In the genomic region with DNA sequence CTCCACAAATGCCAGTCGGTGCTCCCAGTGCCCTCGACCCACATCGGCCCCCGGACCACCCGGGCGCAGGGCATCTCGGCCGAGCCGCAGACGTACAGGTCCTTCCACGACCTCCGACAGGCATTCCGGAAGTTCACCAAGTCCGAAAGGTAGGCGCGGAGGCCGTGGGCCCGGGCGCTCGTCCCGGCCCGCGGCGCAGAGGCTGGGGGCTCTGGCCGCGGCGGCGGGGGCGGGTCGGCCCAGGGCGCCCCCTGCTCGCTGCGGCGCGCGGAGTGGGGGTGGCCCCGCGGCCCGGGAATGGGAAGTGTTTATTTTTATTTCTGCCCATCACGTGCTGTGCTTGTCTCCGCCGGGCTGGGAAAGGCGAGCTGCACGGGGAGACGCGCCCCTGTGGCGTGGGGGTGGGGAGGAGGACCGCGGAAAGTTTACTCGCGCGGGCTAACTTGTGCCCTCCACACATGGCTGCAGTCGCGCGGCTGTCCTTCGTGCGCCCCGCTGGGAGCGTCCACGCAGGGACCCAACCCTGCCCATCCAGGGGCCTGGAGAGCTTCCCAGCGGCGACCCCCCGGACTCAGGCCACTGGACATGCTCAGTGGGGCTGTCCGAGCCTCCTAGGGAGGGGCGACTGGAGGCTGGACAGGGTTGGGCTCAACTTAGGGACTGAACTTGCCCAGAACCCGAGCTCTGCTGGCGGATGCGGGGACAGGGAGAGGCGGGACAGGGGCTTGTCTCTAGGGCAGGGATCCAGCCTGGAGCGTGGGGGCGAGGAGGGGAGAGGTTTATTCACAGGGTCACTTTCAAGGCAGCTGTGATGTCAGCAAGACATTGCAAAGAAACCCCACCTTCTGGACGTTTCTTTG, we compare ENCODE assay signal across 7 cellular contexts.
DNase-seq lines count a peak whose midpoint lies in the region; ATAC-seq and TF ChIP-seq lines count a peak whose summit lies in the region.

No MANE protein-coding gene starts in this region.

- H3K36me3 ChIP-seq in IMR-90 (ENCODE audit: control insufficient read depth, insufficient read depth, low read length) (no peaks in the 10 kb centered on the region), body of pancreas (replicated peaks in 1 of 2; ENCODE audit: insufficient read depth in 1 of 2, low read depth in 2 of 2) (no peaks in the 10 kb centered on the region)

- peak; percentile 67 for DNase-seq in IMR-90
- peak; percentile 42 to 65 (median 47) for DNase-seq in body of pancreas
- DNase-seq in immature natural killer cell: no peak
- DNase-seq in NCI-H1694 (lab: John Stamatoyannopoulos, UW): no peak
- DNase-seq in GM20000 (ENCODE audit: low spot score): no peak
- DNase-seq in NCI-H510A treated with DMSO at 0.1 percent for 48 hours (lab: John Stamatoyannopoulos, UW): no peak

- dilution Hi-C loops in IMR-90 (cut with HindIII; ENCODE audit: low sequenced_read_pairs, unreplicated experiment): no loop called here

- peak overlapping the region; percentile 93 for H3K9ac ChIP-seq in IMR-90 (ENCODE audit: low read depth, low read length)

- peaks cover 3 to 25% (median 7%) of the 10 kb centered on the region in 3 donors for H3K27me3 Mint-ChIP-seq in immature natural killer cell (ENCODE audit: low read depth in 3 of 3)
- H3K27me3 Mint-ChIP-seq in stimulated activated memory B cell treated with anti-CD40 and anti-IgM and Interleukin-4, amounts not matched to agents 10 μg/mL and 1 μg/mL and 100 μg/mL, for 72 hours: peaks cover 60% of the 10 kb centered on the region

- peak; percentile 51 for ATAC-seq in IMR-90 (ENCODE audit: low read depth)
- ATAC-seq in body of pancreas: peak; percentile 45
- peak; percentile 42 for ATAC-seq in stimulated activated memory B cell treated with anti-CD40 and anti-IgM and Interleukin-4, amounts not matched to agents 10 μg/mL and 1 μg/mL and 100 μg/mL, for 72 hours

- no peaks in the 10 kb centered on the region for H3K36me3 Mint-ChIP-seq in immature natural killer cell
- no peaks in the 10 kb centered on the region for H3K36me3 Mint-ChIP-seq in stimulated activated memory B cell treated with anti-CD40 and anti-IgM and Interleukin-4, amounts not matched to agents 10 μg/mL and 1 μg/mL and 100 μg/mL, for 72 hours

- H3K27ac Mint-ChIP-seq in immature natural killer cell: no peak overlapping the region
- H3K27ac Mint-ChIP-seq in stimulated activated memory B cell treated with anti-CD40 and anti-IgM and Interleukin-4, amounts not matched to agents 10 μg/mL and 1 μg/mL and 100 μg/mL, for 72 hours: no peak overlapping the region

- no peaks in the 10 kb centered on the region for H4K20me1 ChIP-seq in IMR-90 (ENCODE audit: insufficient read depth, low read length)

- in situ Hi-C loops in IMR-90 (cut with MboI; ENCODE audit: low sequenced_read_pairs): loop anchor here (10.0 kb wide), 2 partner anchors 433 to 1223 kb away; no protein-coding TSS in a partner anchor

- peak overlapping the region; percentile 99 for H3K23ac ChIP-seq in IMR-90 (ENCODE audit: low read depth, low read length)

- peaks cover 0 to 4% of the 10 kb centered on the region in 2 donors for H3K4me1 Mint-ChIP-seq in immature natural killer cell
- no peaks in the 10 kb centered on the region for H3K4me1 Mint-ChIP-seq in stimulated activated memory B cell treated with anti-CD40 and anti-IgM and Interleukin-4, amounts not matched to agents 10 μg/mL and 1 μg/mL and 100 μg/mL, for 72 hours

- peak overlapping the region; percentile 80 for H3K18ac ChIP-seq in IMR-90 (ENCODE audit: low read depth, low read length)

- H3K9me3 ChIP-seq in IMR-90 (ENCODE audit: control insufficient read depth, insufficient read depth, low read length) (no peaks in the 10 kb centered on the region), body of pancreas (no peaks in the 10 kb centered on the region)

- POLR2A ChIA-PET in IMR-90 (lab: Charles Lee; ENCODE audit: unreplicated experiment): interaction anchor here (0.6 kb wide), 1 partner anchor 1026 kb away, joined by 3 read pairs; no protein-coding TSS in a partner anchor

- peak overlapping the region in 3 of 5 donors; percentile 38 to 64 (median 44) for H3K4me3 Mint-ChIP-seq in immature natural killer cell
- peak overlapping the region; percentile 58 for H3K4me3 Mint-ChIP-seq in stimulated activated memory B cell treated with anti-CD40 and anti-IgM and Interleukin-4, amounts not matched to agents 10 μg/mL and 1 μg/mL and 100 μg/mL, for 72 hours

- peak overlapping the region; percentile 97 for H4K91ac ChIP-seq in IMR-90 (ENCODE audit: insufficient read depth, low read depth, low read length)

- peak overlapping the region; percentile 99 for H2AK5ac ChIP-seq in IMR-90 (ENCODE audit: low read depth, low read length)

- no peak for TF ChIP-seq CTCF in IMR-90 (conservative IDR thresholded peaks at IDR 0.05; ENCODE audit: low read depth, low read length)
- no peak for TF ChIP-seq CTCF in body of pancreas (IDR thresholded peaks at IDR 0.05)
- TF ChIP-seq CTCF in GM20000 (IDR thresholded peaks at IDR 0.05; ENCODE audit: extremely low read depth, missing control alignments): no peak

- H3K4me1 ChIP-seq in IMR-90 (ENCODE audit: control insufficient read depth, insufficient read depth, low read length) (peaks cover 4% of the 10 kb centered on the region; the same call in 1 of the 2 replicates), body of pancreas (peaks cover 29% of the 10 kb centered on the region)

- peak overlapping the region; percentile 56 for H2BK20ac ChIP-seq in IMR-90 (ENCODE audit: low read depth, low read length)

- H2BK15ac ChIP-seq in IMR-90 (ENCODE audit: low read depth, low read length): peak overlapping the region; percentile 99; the same call in 1 of the 3 replicates

- peaks cover 0 to 2% (median 0%) of the 10 kb centered on the region in 6 donors for H3K9me3 Mint-ChIP-seq in immature natural killer cell
- H3K9me3 Mint-ChIP-seq in stimulated activated memory B cell treated with anti-CD40 and anti-IgM and Interleukin-4, amounts not matched to agents 10 μg/mL and 1 μg/mL and 100 μg/mL, for 72 hours: no peaks in the 10 kb centered on the region

- no TSS peak for BruUV-seq in IMR-90 (replicated peaks; lab: Mats Ljungman, UMichigan)

- H3K9me1 ChIP-seq in IMR-90 (ENCODE audit: insufficient read depth, low read length): 0 out of 2 replicates have a peak, but pooled peaks cover 3% of the 10 kb centered on the region

- TF ChIP-seq POLR2A in IMR-90 (IDR thresholded peaks at IDR 0.05; ENCODE audit: low read depth, low read length) (peak; percentile 44; the same call in 1 of the 2 replicates), body of pancreas (IDR thresholded peaks at IDR 0.05) (peak; percentile 28 to 35 (median 31))

- peak overlapping the region; percentile 90 for H3K14ac ChIP-seq in IMR-90 (replicated peaks; ENCODE audit: low read depth, low read length)

- peak overlapping the region; percentile 92 to 95 for H4K8ac ChIP-seq in IMR-90 (ENCODE audit: low read depth in 2 of 2, low read length in 2 of 2)

- H3K27me3 ChIP-seq in IMR-90 (ENCODE audit: control insufficient read depth, insufficient read depth, low read length): no peaks in the 10 kb centered on the region
- H3K27me3 ChIP-seq in body of pancreas: no peaks in the 10 kb centered on the region

- intact Hi-C loops in IMR-90 (cut with micrococcal nuclease): loop anchor here (5.0 kb wide), 1 partner anchor 231 kb away; no protein-coding TSS in a partner anchor
- intact Hi-C loops in body of pancreas (cut with DNase I): no loop called here

- TF ChIP-seq RAD21 in IMR-90 (IDR thresholded peaks at IDR 0.05; ENCODE audit: low read length): no peak

- H2BK5ac ChIP-seq in IMR-90 (ENCODE audit: low read depth, low read length, poor library complexity, severe bottlenecking): peak overlapping the region; percentile 95

- H3K4me3 ChIP-seq in IMR-90 (ENCODE audit: insufficient read depth, low read depth, low read length) (peak overlapping the region; percentile 82), body of pancreas (peak overlapping the region; percentile 66 to 84)

- peak overlapping the region; percentile 87 for H4K5ac ChIP-seq in IMR-90 (ENCODE audit: low read depth, low read length)

- CTCF ChIA-PET in IMR-90 (lab: Yijun Ruan, JAX): interaction anchor here (0.5 to 1.0 kb wide), 3 partner anchors 72 to 660 kb away, joined by 3 to 6 read pairs (median 3); no protein-coding TSS in a partner anchor

- H2AFZ ChIP-seq in IMR-90 (replicated peaks; ENCODE audit: low read length, poor library complexity): peak overlapping the region; percentile 87

- 0% methylated on average over 29 of the region's 72 CpGs; no CpG with 5 or more reads in 1 of the 2 experiments for WGBS in IMR-90 (ENCODE audit: extremely low coverage in 2 of 2, insufficient read length in 1 of 2), 2 experiments
- WGBS in body of pancreas, 2 donors: 0% methylated on average over 35 to 66 of the region's 72 CpGs

- H3K27ac ChIP-seq in IMR-90 (ENCODE audit: insufficient read depth, low read length) (peak overlapping the region; percentile 96), body of pancreas (peak overlapping the region; percentile 76 to 95 (median 86))

- peak overlapping the region; percentile 95 for H2BK120ac ChIP-seq in IMR-90 (ENCODE audit: low read depth, low read length)

- peak overlapping the region; percentile 79 for H2AK9ac ChIP-seq in IMR-90 (replicated peaks; ENCODE audit: low read depth, low read length, poor library complexity)

- peaks cover 13 to 35% of the 10 kb centered on the region in 2 experiments; a peak in 3 of 4 replicates for H3K79me1 ChIP-seq in IMR-90 (ENCODE audit: low read depth in 1 of 2, low read length in 2 of 2)

- peak overlapping the region; percentile 96 for H3K4ac ChIP-seq in IMR-90 (ENCODE audit: low read depth, low read length)

- H3K4me2 ChIP-seq in IMR-90 (ENCODE audit: low read depth, low read length): peak overlapping the region; percentile 88

- H3K56ac ChIP-seq in IMR-90 (ENCODE audit: extremely low read depth, insufficient read depth, low read length): peak overlapping the region; percentile 96

TF ChIP-seq in IMR-90, 13 proteins besides CTCF, POLR2A, EP300 and RAD21 (continues in another document):
- peak; percentile 94 for TF ChIP-seq BHLHE40 (IDR thresholded peaks at IDR 0.05; ENCODE audit: low read depth, low read length)
- TF ChIP-seq, protein P1, sequence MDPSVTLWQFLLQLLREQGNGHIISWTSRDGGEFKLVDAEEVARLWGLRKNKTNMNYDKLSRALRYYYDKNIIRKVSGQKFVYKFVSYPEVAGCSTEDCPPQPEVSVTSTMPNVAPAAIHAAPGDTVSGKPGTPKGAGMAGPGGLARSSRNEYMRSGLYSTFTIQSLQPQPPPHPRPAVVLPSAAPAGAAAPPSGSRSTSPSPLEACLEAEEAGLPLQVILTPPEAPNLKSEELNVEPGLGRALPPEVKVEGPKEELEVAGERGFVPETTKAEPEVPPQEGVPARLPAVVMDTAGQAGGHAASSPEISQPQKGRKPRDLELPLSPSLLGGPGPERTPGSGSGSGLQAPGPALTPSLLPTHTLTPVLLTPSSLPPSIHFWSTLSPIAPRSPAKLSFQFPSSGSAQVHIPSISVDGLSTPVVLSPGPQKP (IDR thresholded peaks at IDR 0.05; ENCODE audit: borderline replicate concordance, low read depth, low read length): no peak

Comparison
In these comparisons a context has a peak if more than half of its experiments do, and no peak if none do; other contexts are left out.
1. DNase-seq: peak in IMR-90 (single experiment) and body of pancreas (4 of 4); none in immature natural killer cell (0 of 3), NCI-H1694 (single experiment), GM20000 (single experiment) and NCI-H510A treated with DMSO at 0.1 percent for 48 hours (single experiment).
2. Peak in every context shown above with its lines, with median percentiles within 50 percentile points of each other: ATAC-seq.